Comparison of ENCODE assay signal across 13 cellular contexts in genomic region chr15:30175291-30175690, GRCh38. TPM values are rescaled to one million over a fixed set of nuclear protein-coding genes. Genes with fewer than 3 reads are reported as not detected.
A peak's percentile ranks its signal among the peaks of the same experiment; 100 is the strongest.
DNase-seq lines count a peak whose midpoint lies in the region; ATAC-seq, FAIRE-seq and TF ChIP-seq lines count a peak whose summit lies in the region.
"Not testable (repeated sequence)": the region's sequence is repeated elsewhere in the genome, so short reads cannot be mapped to it uniquely, and the experiment has no call there.
"Had no signal": no experiment of that assay in that cellular context is flagged by ENCODE, and none has a peak within 500 bp of the region (broad histone marks: within the 10 kb centered on the region; RNA-seq: fewer than 3 reads in every experiment).

No MANE protein-coding gene starts in this region.

- DNase-seq in CD8-positive, alpha-beta T cell = peak in 2 of 7 experiments; percentile 8 to 49
- peak; percentile 0 for DNase-seq in SK-N-DZ (ENCODE audit: low spot score)
- DNase-seq in coronary artery (ENCODE audit: low spot score) = peak; percentile 8
- peak; percentile 66 for DNase-seq in Right ventricle myocardium inferior (ENCODE audit: missing footprints)
- DNase-seq in kidney = peak; percentile 11
- DNase-seq in neural crest cell (ENCODE audit: low read depth, low spot score) = not testable (repeated sequence)
- DNase-seq in spleen = peak; percentile 70

- H3K27ac ChIP-seq in CD8-positive, alpha-beta T cell (ENCODE audit: low read depth, low read length); coronary artery; kidney (ENCODE audit: low read depth in 2 of 2, low read length in 2 of 2); spleen: not testable (repeated sequence)

- not testable (repeated sequence) for H3K27me3 Mint-ChIP-seq in CD8-positive, alpha-beta T cell (ENCODE audit: low read depth); neural crest cell (ENCODE audit: low read depth)

- ATAC-seq in CD8-positive, alpha-beta T cell; Right ventricle myocardium inferior: not testable (repeated sequence)

- TF ChIP-seq CTCF in CD8-positive, alpha-beta T cell (IDR thresholded peaks at IDR 0.05); coronary artery (IDR thresholded peaks at IDR 0.05); kidney (IDR thresholded peaks at IDR 0.05; ENCODE audit: borderline replicate concordance, extremely low read depth, insufficient read depth); neural crest cell (conservative IDR thresholded peaks at IDR 0.05); spleen (IDR thresholded peaks at IDR 0.05 in 8 of 11, conservative IDR thresholded peaks at IDR 0.05 in 3 of 11): not testable (repeated sequence)

- CTCF ChIA-PET in CD8-positive, alpha-beta T cell (lab: Charles Lee) = not testable (repeated sequence)

- not testable (repeated sequence) for H3K9me3 ChIP-seq in CD8-positive, alpha-beta T cell (ENCODE audit: low read length); kidney (ENCODE audit: control insufficient read depth in 1 of 2, low read length in 2 of 2); spleen

- not testable (repeated sequence) for H3K4me3 Mint-ChIP-seq in CD8-positive, alpha-beta T cell; neural crest cell

- POLR2A ChIA-PET in CD8-positive, alpha-beta T cell (lab: Charles Lee) = not testable (repeated sequence)

- H3K4me1 Mint-ChIP-seq in CD8-positive, alpha-beta T cell (ENCODE audit: low read depth) = peaks cover 10% of the 10 kb centered on the region
- not testable (repeated sequence) for H3K4me1 Mint-ChIP-seq in neural crest cell

- H3K9me3 Mint-ChIP-seq in CD8-positive, alpha-beta T cell; neural crest cell: not testable (repeated sequence)

- H3K36me3 Mint-ChIP-seq in CD8-positive, alpha-beta T cell; neural crest cell (ENCODE audit: low read depth): not testable (repeated sequence)

- TF ChIP-seq POLR2A in spleen (IDR thresholded peaks at IDR 0.05) = not testable (repeated sequence)

- H3K36me3 ChIP-seq in CD8-positive, alpha-beta T cell (ENCODE audit: insufficient read depth, low read length); kidney (ENCODE audit: control insufficient read depth in 1 of 2, insufficient read depth in 2 of 2, low read length in 2 of 2); spleen: not testable (repeated sequence)

- not testable (repeated sequence) for FAIRE-seq in kidney (lab: Jason Lieb, UNC)

- H3K4me3 ChIP-seq in CD8-positive, alpha-beta T cell (ENCODE audit: low read depth, low read length); coronary artery; kidney (ENCODE audit: low read length in 2 of 2); spleen: not testable (repeated sequence)

- H3K9ac ChIP-seq in kidney (ENCODE audit: low read length in 2 of 2) = not testable (repeated sequence)

- H3K27ac Mint-ChIP-seq in CD8-positive, alpha-beta T cell = peak overlapping the region; percentile 22
- H3K27ac Mint-ChIP-seq in neural crest cell (ENCODE audit: unreplicated experiment) = peak overlapping the region; percentile 62

- WGBS in spleen, 5 donors = 75 to 97% (median 87%) methylated on average over 2 to 5 of the region's 6 CpGs; no CpG with 5 or more reads in 1 of the 5 donors

- intact Hi-C loops in CD8-positive, alpha-beta T cell (cut with DNase I, micrococcal nuclease); Right ventricle myocardium inferior (cut with DNase I); kidney (cut with DNase I); spleen (cut with DNase I; ENCODE audit: low total_unique reads): not testable (repeated sequence)

- H3K4me1 ChIP-seq in CD8-positive, alpha-beta T cell (ENCODE audit: insufficient read depth, low read length); kidney (ENCODE audit: control insufficient read depth in 1 of 2, insufficient read depth in 1 of 2, low read depth in 1 of 2, low read length in 2 of 2); spleen: not testable (repeated sequence)

- not testable (repeated sequence) for H3K27me3 ChIP-seq in CD8-positive, alpha-beta T cell (ENCODE audit: insufficient read depth, low read length); spleen (replicated peaks in 1 of 7)

RNA-seq across cellular contexts. Expression of gene GOLGA8T, which starts 40.4 kb away (rescaled TPM):
- under 1 TPM in 1 of 2 experiments, not detected in 1; 0.19 TPM for total RNA-seq in CD8-positive, alpha-beta T cell
- polyA plus RNA-seq in SK-N-DZ (2014; cell fraction: cytosol; rRNA removed) = 0.82 TPM in 1 of 2 replicates, not detected in the other
- 0.10 and 1.8 TPM in 2 replicates for polyA plus RNA-seq in SK-N-DZ (2014; cell fraction: nucleus; rRNA removed)
- total RNA-seq in Right ventricle myocardium inferior = 0.65 TPM
- not detected for total RNA-seq in kidney
- 0.28 TPM for polyA plus RNA-seq in kidney (ENCODE audit: insufficient read depth, low read depth, low replicate concordance)
- 0.47 and 0.71 TPM in 2 replicates for total RNA-seq in neural crest cell
- total RNA-seq in spleen = 1 to 10 TPM in 1 of 7 donors, under 1 TPM in 2, not detected in 4; 0.52 to 1.1 (median 0.55) TPM
- polyA plus RNA-seq in spleen = under 1 TPM; 0.06 to 0.19 (median 0.11) TPM
- total RNA-seq: A673; CD8-positive, alpha-beta memory T cell; G401; GM12878; HepG2 had no signal
- polyA plus RNA-seq: AG04450; CD8-positive, alpha-beta memory T cell; GM12878; HepG2 had no signal
